12 cellular contexts compared by ENCODE assay signal in genomic region chr5:78927657-78928282, GRCh38. TPM values are rescaled to one million over a fixed set of nuclear protein-coding genes. Genes with fewer than 3 reads are reported as not detected.
A peak's percentile ranks its signal among the peaks of the same experiment; 100 is the strongest.
DNase-seq lines count a peak whose midpoint lies in the region; ATAC-seq and TF ChIP-seq lines count a peak whose summit lies in the region.
"Had no signal": no experiment of that assay in that cellular context is flagged by ENCODE, and none has a peak within 500 bp of the region (broad histone marks: within the 10 kb centered on the region; RNA-seq: fewer than 3 reads in every experiment).

No MANE protein-coding gene starts in this region.

- DNase-seq in Daoy (ENCODE audit: low read depth), result peak; percentile 95
- peak; percentile 86 for DNase-seq in NCI-H226
- peak; percentile 52 for DNase-seq in ecto neural progenitor cell (ENCODE audit: low spot score)
- no peak for DNase-seq in HAP-1 (ENCODE audit: low spot score in 2 of 2)
- DNase-seq in KG1 (lab: John Stamatoyannopoulos, UW), result no peak
- DNase-seq in NCI-H1105 (lab: John Stamatoyannopoulos, UW), result no peak
- DNase-seq: activated CD4-positive, alpha-beta memory T cell treated with anti-CD3 and anti-CD28 coated beads for 36 hours; amygdala; NCI-H1436; stimulated activated naive CD4-positive, alpha-beta T cell treated with Interleukin-2 at 50 U/mL for 16 hours had no signal

- no peaks in the 10 kb centered on the region for H3K9me3 ChIP-seq in HAP-1

- H3K27me3 Mint-ChIP-seq in nephron (ENCODE audit: low read depth), result no peaks in the 10 kb centered on the region
- H3K27me3 Mint-ChIP-seq: activated CD4-positive, alpha-beta memory T cell treated with anti-CD3 and anti-CD28 coated beads for 36 hours had no signal

- no peak for ATAC-seq in HG03442 (IDR thresholded peaks at IDR 0.05; ENCODE audit: unreplicated experiment)

- peak overlapping the region in 2 of 3 experiments; percentile 43 to 58 for H3K27ac Mint-ChIP-seq in nephron
- H3K27ac Mint-ChIP-seq: activated CD4-positive, alpha-beta memory T cell treated with anti-CD3 and anti-CD28 coated beads for 36 hours had no signal

- H3K27me3 ChIP-seq in HAP-1 (ENCODE audit: low read depth), result no peaks in the 10 kb centered on the region

- H3K4me1 ChIP-seq in HAP-1, result 0 out of 2 replicates have a peak, but pooled peaks cover 4% of the 10 kb centered on the region

- no peak overlapping the region for H3K4me3 Mint-ChIP-seq in nephron
- H3K4me3 Mint-ChIP-seq: activated CD4-positive, alpha-beta memory T cell treated with anti-CD3 and anti-CD28 coated beads for 36 hours had no signal

- H3K9me3 Mint-ChIP-seq in nephron, result peaks cover 1% of the 10 kb centered on the region
- H3K9me3 Mint-ChIP-seq: activated CD4-positive, alpha-beta memory T cell treated with anti-CD3 and anti-CD28 coated beads for 36 hours had no signal

- no peaks in the 10 kb centered on the region for H3K36me3 ChIP-seq in HAP-1 (replicated peaks)

- TF ChIP-seq CTCF in nephron (IDR thresholded peaks at IDR 0.05; ENCODE audit: unreplicated experiment in 3 of 3), result no peak

- no peak overlapping the region for H3K4me3 ChIP-seq in HAP-1

- H3K36me3 Mint-ChIP-seq in nephron (ENCODE audit: low read depth), result no peaks in the 10 kb centered on the region

- peaks cover 5% of the 10 kb centered on the region for H3K4me1 Mint-ChIP-seq in nephron

- in situ Hi-C loops in HAP-1 (cut with MboI; ENCODE audit: low sequenced_read_pairs), result no loop called here

RNA-seq across cellular contexts. Expression of gene ARSB, which starts 57.3 kb away (rescaled TPM):
- 9.2 and 12.2 TPM in 2 replicates for total RNA-seq in Daoy (2014; rRNA removed; shearing (Covaris generic))

Comparison
In these comparisons a context has a peak if more than half of its experiments do, and no peak if none do; other contexts are left out.
1. DNase-seq: peak in Daoy (single experiment), NCI-H226 (single experiment) and ecto neural progenitor cell (single experiment); none in HAP-1 (0 of 2), KG1 (single experiment) and NCI-H1105 (single experiment).